Comparison of ENCODE assay signal across 24 cellular contexts in genomic region chr2:129732630-129733026, GRCh38.
"Had no signal": no experiment of that assay in that cellular context is flagged by ENCODE, and none has a peak within 500 bp of the region (broad histone marks: within the 10 kb centered on the region; RNA-seq: fewer than 3 reads in every experiment).

No MANE protein-coding gene starts in this region.

- H3K4me3 ChIP-seq: SK-N-MC had no signal

- H3K4me2 ChIP-seq: KMS-11 had no signal

- H3K9ac ChIP-seq: KMS-11 had no signal

- ATAC-seq: Panc1, Right ventricle myocardium inferior, T-cell had no signal

- DNase-seq: activated B cell treated with CpG ODN at 0.5 μM for 24 hours; activated CD4-positive, alpha-beta T cell treated with anti-CD3 and anti-CD28 coated beads for 1 hour; activated CD4-positive, alpha-beta T cell treated with anti-CD3 and anti-CD28 coated beads, Interleukin-2, amount 10 ng/mL, durations not matched to agents 24 days and 14 days; activated CD4-positive, alpha-beta T cell treated with anti-CD3 and anti-CD28 coated beads, Interleukin-2, amount 50 U/mL, for 48 hours; activated effector memory CD4-positive, alpha-beta T cell treated with Interleukin-2 at 50 U/mL for 16 hours; activated naive CD4-positive, alpha-beta T cell; activated T-cell treated with anti-CD3 and anti-CD28 coated beads, Interleukin-2, amount 50 U/mL, for 24 hours; amygdala; NCI-H1092; NCI-H1417; NCI-H2029; NCI-H2107; NCI-H226; NCI-H69; NK-92 treated with Interleukin-12 subunit alpha and Interleukin-12 subunit beta, amount 100 ng/mL, for 24 hours; OCI-M1; RPMI8226; T-cell; T-helper 2 cell; T1000 had no signal

- H3K27ac ChIP-seq: KMS-11, SK-N-MC had no signal
